Comparison of ENCODE assay signal across 1 cellular context in genomic region chr2:111121873-111122630, GRCh38.
TF ChIP-seq lines count a peak whose summit lies in the region.

No MANE protein-coding gene starts in this region.

TF ChIP-seq in HepG2, 621 proteins besides CTCF, POLR2A, EP300 and RAD21 (continued from another document and continues in another):
- TF ChIP-seq AFF4 (CRISPR knock-in tag; IDR thresholded peaks at IDR 0.05) (no peak), HDAC1 (CRISPR knock-in tag; IDR thresholded peaks at IDR 0.05) (peak; percentile 31; the same call in 1 of the 2 replicates), SAP130 (CRISPR knock-in tag; IDR thresholded peaks at IDR 0.05; ENCODE audit: low read depth) (peak; percentile 82), DR1 (CRISPR knock-in tag; IDR thresholded peaks at IDR 0.05) (peak; percentile 80), BCLAF1 (IDR thresholded peaks at IDR 0.05) (no peak), NFYC (CRISPR knock-in tag; IDR thresholded peaks at IDR 0.05) (peak; percentile 81), YEATS4 (CRISPR knock-in tag; IDR thresholded peaks at IDR 0.05; ENCODE audit: borderline replicate concordance) (peak; percentile 18; the same call in 1 of the 2 replicates), LBX2 (CRISPR knock-in tag; IDR thresholded peaks at IDR 0.05; ENCODE audit: borderline replicate concordance) (no peak; the same call in 1 of the 2 replicates), ZNF883 (CRISPR knock-in tag; IDR thresholded peaks at IDR 0.05; ENCODE audit: not compliant biosample characterization) (peak; percentile 68), ZBTB44 (CRISPR knock-in tag; IDR thresholded peaks at IDR 0.05) (peak; percentile 27; the same call in 1 of the 2 replicates), ZNF335 (CRISPR knock-in tag; IDR thresholded peaks at IDR 0.05) (no peak), FOXM1 (CRISPR knock-in tag; IDR thresholded peaks at IDR 0.05) (no peak), GMEB2 (CRISPR knock-in tag; IDR thresholded peaks at IDR 0.05; ENCODE audit: low read depth) (no peak), FOSL1 (CRISPR knock-in tag; IDR thresholded peaks at IDR 0.05; ENCODE audit: borderline replicate concordance) (0 out of 2 replicates have a peak, but pooled peaks have one; percentile 38), JUN (CRISPR knock-in tag; IDR thresholded peaks at IDR 0.05) (no peak), GPN1 (CRISPR knock-in tag; IDR thresholded peaks at IDR 0.05; ENCODE audit: borderline replicate concordance) (no peak), MIER3 (CRISPR knock-in tag; IDR thresholded peaks at IDR 0.05; ENCODE audit: borderline replicate concordance) (no peak), GABPA (IDR thresholded peaks at IDR 0.05; ENCODE audit: low read depth, low read length) (no peak), GABPA (CRISPR knock-in tag; IDR thresholded peaks at IDR 0.05; ENCODE audit: low read depth) (no peak), ZNF333 (CRISPR knock-in tag; IDR thresholded peaks at IDR 0.05; ENCODE audit: borderline replicate concordance) (peak; percentile 98), RBM39 (IDR thresholded peaks at IDR 0.05; ENCODE audit: low read depth, low read length, poor library complexity, severe bottlenecking) (no peak), ZNF687 (CRISPR knock-in tag; IDR thresholded peaks at IDR 0.05) (peak; percentile 85), GLMP (CRISPR knock-in tag; IDR thresholded peaks at IDR 0.05; ENCODE audit: borderline replicate concordance) (no peak), ZSCAN29 (CRISPR knock-in tag; conservative IDR thresholded peaks at IDR 0.05) (no peak), ZBTB46 (CRISPR knock-in tag; IDR thresholded peaks at IDR 0.05; ENCODE audit: borderline replicate concordance) (no peak), CENPT (CRISPR knock-in tag; IDR thresholded peaks at IDR 0.05; ENCODE audit: low read depth) (peak; percentile 45), HNRNPK (IDR thresholded peaks at IDR 0.05; ENCODE audit: low read depth, low read length, poor library complexity, severe bottlenecking) (no peak), KLF9 (CRISPR knock-in tag; IDR thresholded peaks at IDR 0.05; ENCODE audit: low read depth) (no peak), STAG1 (CRISPR knock-in tag; IDR thresholded peaks at IDR 0.05) (0 out of 2 replicates have a peak, but pooled peaks have one; percentile 3), PAXIP1 (CRISPR knock-in tag; conservative IDR thresholded peaks at IDR 0.05) (no peak), MED1 (CRISPR knock-in tag; IDR thresholded peaks at IDR 0.05) (peak; percentile 20), SPEN (CRISPR knock-in tag; IDR thresholded peaks at IDR 0.05; ENCODE audit: low read depth) (no peak; the same call in none of the 2 replicates), HMG20A (CRISPR knock-in tag; IDR thresholded peaks at IDR 0.05; ENCODE audit: borderline replicate concordance) (no peak), KLF16 (CRISPR knock-in tag; IDR thresholded peaks at IDR 0.05) (0 out of 4 replicates have a peak, but pooled peaks of 1 of the 2 experiments have one; percentile 3), TBX3 (IDR thresholded peaks at IDR 0.05; ENCODE audit: borderline replicate concordance) (peak; percentile 19; the same call in 1 of the 2 replicates), ZSCAN9 (CRISPR knock-in tag; IDR thresholded peaks at IDR 0.05; ENCODE audit: borderline replicate concordance) (no peak), KDM3A (CRISPR knock-in tag; IDR thresholded peaks at IDR 0.05; ENCODE audit: low read depth) (no peak), MTF1 (CRISPR knock-in tag; IDR thresholded peaks at IDR 0.05) (no peak)
